In genomic region chr1:171741872-171742576, GRCh38 we compare ENCODE assay signal across 8 cellular contexts. TPM values are rescaled to one million over a fixed set of nuclear protein-coding genes. Genes with fewer than 3 reads are reported as not detected.
DNase-seq lines count a peak whose midpoint lies in the region; ATAC-seq and TF ChIP-seq lines count a peak whose summit lies in the region.

A gene with protein sequence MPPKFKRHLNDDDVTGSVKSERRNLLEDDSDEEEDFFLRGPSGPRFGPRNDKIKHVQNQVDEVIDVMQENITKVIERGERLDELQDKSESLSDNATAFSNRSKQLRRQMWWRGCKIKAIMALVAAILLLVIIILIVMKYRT (minus strand): TSS chr1:171742065. CDS start chr1:171738414, 3,651 bp downstream.

- no peaks in the 10 kb centered on the region for H3K9me2 ChIP-seq in Loucy (replicated peaks; ENCODE audit: low read depth, low read length)
- H3K9me2 ChIP-seq in neural cell (ENCODE audit: insufficient read depth, low read length): no peaks in the 10 kb centered on the region

- in situ Hi-C loops in G401 (cut with HindIII; ENCODE audit: low sequenced_read_pairs): no loop called here

- peak within 1 kb of the TSS; percentile 94 for H3K27ac ChIP-seq in neural cell (ENCODE audit: low read length)

- ATAC-seq in stimulated activated naive CD8-positive, alpha-beta T cell treated with anti-CD3 and anti-CD28 coated beads, Interleukin-15, amount 100 ng/mL, for 72 hours: peak; percentile 91

- no peaks in the 10 kb centered on the region for H3K36me3 ChIP-seq in H7 (replicated peaks; ENCODE audit: control insufficient read depth, insufficient read depth, low read length)
- H3K36me3 ChIP-seq in Loucy (ENCODE audit: insufficient read depth, low read length): no peaks in the 10 kb centered on the region
- no peaks in the 10 kb centered on the region for H3K36me3 ChIP-seq in neural cell (ENCODE audit: insufficient read depth, low read length)

- no peaks in the 10 kb centered on the region for H3K27me3 Mint-ChIP-seq in stimulated activated naive CD8-positive, alpha-beta T cell treated with anti-CD3 and anti-CD28 coated beads, Interleukin-15, amount 100 ng/mL, for 72 hours

- H3K4me3 Mint-ChIP-seq in stimulated activated naive CD8-positive, alpha-beta T cell treated with anti-CD3 and anti-CD28 coated beads, Interleukin-15, amount 100 ng/mL, for 72 hours: peak within 1 kb of the TSS; percentile 96 to 99

- H3K9me3 ChIP-seq in Loucy (ENCODE audit: insufficient read depth, low read depth, low read length): no peaks in the 10 kb centered on the region
- no peaks in the 10 kb centered on the region for H3K9me3 ChIP-seq in neural cell (ENCODE audit: low read length)

- peaks cover 3% of the 10 kb centered on the region for H4K20me1 ChIP-seq in Loucy (ENCODE audit: insufficient read depth, low read length, poor library complexity, severe bottlenecking)
- H4K20me1 ChIP-seq in neural cell (ENCODE audit: insufficient read depth): no peaks in the 10 kb centered on the region

- H2AFZ ChIP-seq in Loucy (ENCODE audit: low read length): peak within 1 kb of the TSS; percentile 84
- peak within 1 kb of the TSS; percentile 87 for H2AFZ ChIP-seq in neural cell (ENCODE audit: low read depth, low read length)

- no peak for TF ChIP-seq CTCF in Loucy (conservative IDR thresholded peaks at IDR 0.05; ENCODE audit: low read length)
- no peak for TF ChIP-seq CTCF in fibroblast of villous mesenchyme (IDR thresholded peaks at IDR 0.05; ENCODE audit: insufficient read depth, low read depth, low read length)
- TF ChIP-seq CTCF in neural cell (IDR thresholded peaks at IDR 0.05; ENCODE audit: poor library complexity, severe bottlenecking): peak; percentile 12

- H3K9ac ChIP-seq in Loucy (ENCODE audit: low read depth, low read length, poor library complexity, severe bottlenecking): peak within 1 kb of the TSS; percentile 96
- H3K9ac ChIP-seq in neural cell (ENCODE audit: low read length): peak within 1 kb of the TSS; percentile 90

- TF ChIP-seq EP300 in neural cell (conservative IDR thresholded peaks at IDR 0.05; ENCODE audit: poor library complexity, severe bottlenecking): peak; percentile 32

- H3K27ac Mint-ChIP-seq in stimulated activated naive CD8-positive, alpha-beta T cell treated with anti-CD3 and anti-CD28 coated beads, Interleukin-15, amount 100 ng/mL, for 72 hours: peak within 1 kb of the TSS; percentile 97 to 99

- TF ChIP-seq RAD21 in neural cell (conservative IDR thresholded peaks at IDR 0.05): no peak

- H3K4me2 ChIP-seq in Loucy (ENCODE audit: low read depth, low read length, poor library complexity, severe bottlenecking): peak within 1 kb of the TSS; percentile 97
- H3K4me2 ChIP-seq in neural cell (ENCODE audit: low read length): peak within 1 kb of the TSS; percentile 81

- H3K9me3 Mint-ChIP-seq in stimulated activated naive CD8-positive, alpha-beta T cell treated with anti-CD3 and anti-CD28 coated beads, Interleukin-15, amount 100 ng/mL, for 72 hours: no peaks in the 10 kb centered on the region

- peaks cover 41% of the 10 kb centered on the region for H3K4me1 Mint-ChIP-seq in stimulated activated naive CD8-positive, alpha-beta T cell treated with anti-CD3 and anti-CD28 coated beads, Interleukin-15, amount 100 ng/mL, for 72 hours

- H3F3A ChIP-seq in Loucy (ENCODE audit: low read depth) (no peaks in the 10 kb centered on the region), neural cell (ENCODE audit: insufficient read depth, low read length, poor library complexity, severe bottlenecking) (no peaks in the 10 kb centered on the region)

- DNase-seq in G401 (ENCODE audit: low spot score) (peak; percentile 90), H7 (peak; percentile 93), SHP77 treated with DMSO at 0.1 percent for 48 hours (lab: John Stamatoyannopoulos, UW) (peak; percentile 67), activated gamma-delta T cell treated with Interleukin-2 at 50 U/mL for 16 hours (peak; percentile 84), fibroblast of villous mesenchyme (ENCODE audit: low read depth) (peak; percentile 83)
- DNase-seq in stimulated activated naive CD8-positive, alpha-beta T cell treated with anti-CD3 and anti-CD28 coated beads, Interleukin-15, amount 100 ng/mL, for 72 hours: peak; percentile 86 to 87

- H3K79me2 ChIP-seq in Loucy (ENCODE audit: insufficient read depth, low read length) (peaks cover 25% of the 10 kb centered on the region), neural cell (replicated peaks; ENCODE audit: insufficient read depth, low read length) (no peaks in the 10 kb centered on the region)

- peak within 1 kb of the TSS; percentile 90 for H3K4me3 ChIP-seq in H7 (ENCODE audit: insufficient read depth, low read depth, low read length)
- peak within 1 kb of the TSS; percentile 96 for H3K4me3 ChIP-seq in Loucy (ENCODE audit: low read length, poor library complexity, severe bottlenecking)
- peak within 1 kb of the TSS; percentile 92 for H3K4me3 ChIP-seq in fibroblast of villous mesenchyme (ENCODE audit: low read depth, low read length)
- H3K4me3 ChIP-seq in neural cell (ENCODE audit: low read length): peak within 1 kb of the TSS; percentile 80

- peaks cover 35% of the 10 kb centered on the region for H3K4me1 ChIP-seq in Loucy (ENCODE audit: insufficient read depth, low read length, poor library complexity, severe bottlenecking)

- no peaks in the 10 kb centered on the region for H3K27me3 ChIP-seq in H7 (ENCODE audit: control insufficient read depth, insufficient read depth, low read length)
- H3K27me3 ChIP-seq in Loucy (ENCODE audit: insufficient read depth, low read length, poor library complexity, severe bottlenecking): no peaks in the 10 kb centered on the region
- H3K27me3 ChIP-seq in neural cell (ENCODE audit: insufficient read depth, low read depth, low read length): no peaks in the 10 kb centered on the region

TF ChIP-seq in neural cell, 6 proteins besides CTCF, POLR2A, EP300 and RAD21:
- no peak for TF ChIP-seq SMC3 (conservative IDR thresholded peaks at IDR 0.05; ENCODE audit: poor library complexity)
- peak; percentile 88 for TF ChIP-seq POLR2AphosphoS5 (IDR thresholded peaks at IDR 0.05)
- TF ChIP-seq TAF1 (IDR thresholded peaks at IDR 0.05; ENCODE audit: low read depth): peak; percentile 95
- TF ChIP-seq MXI1 (conservative IDR thresholded peaks at IDR 0.05; ENCODE audit: poor library complexity, severe bottlenecking): peak; percentile 87
- TF ChIP-seq, protein P1, sequence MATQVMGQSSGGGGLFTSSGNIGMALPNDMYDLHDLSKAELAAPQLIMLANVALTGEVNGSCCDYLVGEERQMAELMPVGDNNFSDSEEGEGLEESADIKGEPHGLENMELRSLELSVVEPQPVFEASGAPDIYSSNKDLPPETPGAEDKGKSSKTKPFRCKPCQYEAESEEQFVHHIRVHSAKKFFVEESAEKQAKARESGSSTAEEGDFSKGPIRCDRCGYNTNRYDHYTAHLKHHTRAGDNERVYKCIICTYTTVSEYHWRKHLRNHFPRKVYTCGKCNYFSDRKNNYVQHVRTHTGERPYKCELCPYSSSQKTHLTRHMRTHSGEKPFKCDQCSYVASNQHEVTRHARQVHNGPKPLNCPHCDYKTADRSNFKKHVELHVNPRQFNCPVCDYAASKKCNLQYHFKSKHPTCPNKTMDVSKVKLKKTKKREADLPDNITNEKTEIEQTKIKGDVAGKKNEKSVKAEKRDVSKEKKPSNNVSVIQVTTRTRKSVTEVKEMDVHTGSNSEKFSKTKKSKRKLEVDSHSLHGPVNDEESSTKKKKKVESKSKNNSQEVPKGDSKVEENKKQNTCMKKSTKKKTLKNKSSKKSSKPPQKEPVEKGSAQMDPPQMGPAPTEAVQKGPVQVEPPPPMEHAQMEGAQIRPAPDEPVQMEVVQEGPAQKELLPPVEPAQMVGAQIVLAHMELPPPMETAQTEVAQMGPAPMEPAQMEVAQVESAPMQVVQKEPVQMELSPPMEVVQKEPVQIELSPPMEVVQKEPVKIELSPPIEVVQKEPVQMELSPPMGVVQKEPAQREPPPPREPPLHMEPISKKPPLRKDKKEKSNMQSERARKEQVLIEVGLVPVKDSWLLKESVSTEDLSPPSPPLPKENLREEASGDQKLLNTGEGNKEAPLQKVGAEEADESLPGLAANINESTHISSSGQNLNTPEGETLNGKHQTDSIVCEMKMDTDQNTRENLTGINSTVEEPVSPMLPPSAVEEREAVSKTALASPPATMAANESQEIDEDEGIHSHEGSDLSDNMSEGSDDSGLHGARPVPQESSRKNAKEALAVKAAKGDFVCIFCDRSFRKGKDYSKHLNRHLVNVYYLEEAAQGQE (IDR thresholded peaks at IDR 0.05; ENCODE audit: borderline replicate concordance): peak; percentile 66
- TF ChIP-seq EZH2 (IDR thresholded peaks at IDR 0.05; ENCODE audit: borderline replicate concordance, insufficient read depth, low read length, poor library complexity, severe bottlenecking): no peak

RNA-seq across cellular contexts. Expression of the gene that starts here (rescaled TPM):
- 3.0 and 4.3 TPM in 2 replicates for total RNA-seq in G401 (2014; rRNA removed; shearing (Covaris generic))
- total RNA-seq in H7 (2014; rRNA removed; shearing (Covaris generic)): 8.2 and 10.9 TPM in 2 replicates
- total RNA-seq in fibroblast of villous mesenchyme: 7.3 and 7.7 TPM in 2 replicates
- polyA plus RNA-seq in neural cell: 24.2 and 28.0 TPM in 2 replicates
- 25.3 and 29.9 TPM in 2 replicates for polyA minus RNA-seq in neural cell

Comparison
In these comparisons a context has a peak if more than half of its experiments do, and no peak if none do; other contexts are left out.
1. Peak in every context shown above with its lines: DNase-seq, ATAC-seq, H3K4me3 ChIP-seq and H3K27ac ChIP-seq.